1 cellular context compared by ENCODE assay signal in the genomic region with DNA sequence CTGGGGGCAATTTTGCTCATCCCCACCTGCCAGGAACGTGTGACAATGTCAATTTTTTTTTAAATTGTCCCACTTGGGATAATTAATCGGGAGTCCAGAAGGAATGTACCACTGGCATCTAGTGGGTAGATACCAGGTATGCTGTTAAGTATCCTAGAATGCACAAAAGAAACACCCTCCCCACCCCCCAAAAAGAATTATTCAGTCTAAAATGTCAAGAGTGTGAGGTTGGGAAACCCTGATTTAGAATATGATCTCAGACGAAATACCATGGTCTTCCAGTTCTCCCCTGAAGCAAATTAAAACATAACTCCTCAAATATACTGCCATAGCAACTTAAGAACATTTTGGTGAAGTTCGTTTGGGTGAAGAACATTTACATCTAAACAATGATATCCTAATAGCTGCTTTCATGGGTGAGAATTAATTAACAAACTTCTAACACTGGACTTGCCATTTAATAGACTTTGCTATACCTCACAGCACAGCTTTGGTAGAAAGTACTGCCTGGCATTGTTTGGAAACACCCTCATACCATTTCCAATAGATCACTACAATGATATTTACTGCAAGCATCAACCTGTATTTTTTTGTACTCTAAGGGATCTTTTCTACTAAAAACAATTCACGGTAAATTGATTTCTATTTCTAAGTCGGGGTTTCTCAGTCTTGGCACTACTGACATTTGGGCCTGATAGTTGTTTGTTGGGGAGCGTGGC.
TF ChIP-seq lines count a peak whose summit lies in the region.

No MANE protein-coding gene starts in this region.

TF ChIP-seq in GM23338, 12 proteins besides CTCF, POLR2A, EP300 and RAD21 (continued from another document):
- TF ChIP-seq REST (IDR thresholded peaks at IDR 0.05; ENCODE audit: unreplicated experiment) (no peak), ZNF114 (CRISPR knock-in tag; IDR thresholded peaks at IDR 0.05) (no peak)
TF ChIP-seq in GM23338: peak in this region for 0.
